9 cellular contexts compared by ENCODE assay signal in the genomic region with DNA sequence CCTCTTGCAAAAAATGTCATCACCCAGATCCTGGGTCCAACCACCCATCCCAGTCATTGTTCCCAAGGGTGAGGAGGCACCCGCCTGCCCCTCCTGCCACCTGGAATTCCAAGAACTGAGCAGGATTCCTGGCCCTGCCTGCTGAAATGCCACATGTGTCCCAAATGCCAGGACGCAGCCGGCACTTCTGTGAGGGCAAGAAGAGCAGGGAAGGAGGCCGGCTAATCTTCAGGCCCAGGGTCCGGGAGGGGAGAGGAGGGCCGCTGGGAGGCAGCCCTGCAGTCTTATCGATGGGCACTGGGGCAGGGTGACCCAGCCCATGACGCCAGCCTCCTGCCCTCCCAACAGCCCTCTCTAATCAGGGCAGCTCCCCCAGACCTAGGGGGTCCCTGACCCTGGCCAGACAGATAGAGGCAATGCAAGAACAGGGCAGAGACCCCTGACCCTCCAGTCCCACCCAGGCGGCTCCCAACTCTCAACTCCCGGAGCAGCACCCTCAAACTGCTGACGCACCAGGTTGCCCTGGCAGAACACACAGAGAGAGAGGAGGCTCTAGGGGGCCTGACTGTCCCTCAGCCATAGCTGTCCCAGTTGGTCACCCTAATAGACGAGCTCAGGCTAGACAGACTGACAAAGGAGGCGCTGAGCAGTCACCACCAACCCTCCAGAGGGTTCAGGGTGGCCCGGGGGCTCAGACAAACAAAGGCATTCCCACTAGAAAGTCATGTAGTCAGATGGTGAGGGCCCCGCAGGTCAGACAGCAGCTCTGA. TPM values are rescaled to one million over a fixed set of nuclear protein-coding genes. Genes with fewer than 3 reads are reported as not detected.
DNase-seq lines count a peak whose midpoint lies in the region; ATAC-seq and TF ChIP-seq lines count a peak whose summit lies in the region.
"Had no signal": no experiment of that assay in that cellular context is flagged by ENCODE, and none has a peak within 500 bp of the region (broad histone marks: within the 10 kb centered on the region; RNA-seq: fewer than 3 reads in every experiment).

No MANE protein-coding gene starts in this region.

- H3K36me3 ChIP-seq in HAP-1 (replicated peaks) (peaks cover under 1% of the 10 kb centered on the region; the same call in 1 of the 2 replicates), gastroesophageal sphincter (peaks cover 0 to 4% of the 10 kb centered on the region in 2 donors), smooth muscle cell (ENCODE audit: low read depth) (no peaks in the 10 kb centered on the region), aorta (ENCODE audit: control insufficient read depth in 1 of 2, insufficient read depth in 2 of 2, low read length in 1 of 2) (no peaks in the 10 kb centered on the region)

- peaks cover 37% of the 10 kb centered on the region for H4K20me1 ChIP-seq in smooth muscle cell (ENCODE audit: low read depth)

- H3K4me1 ChIP-seq in HAP-1 = 0 out of 2 replicates have a peak, but pooled peaks cover 3% of the 10 kb centered on the region
- peaks cover 0 to 52% (median 13%) of the 10 kb centered on the region in 3 donors for H3K4me1 ChIP-seq in gastroesophageal sphincter
- H3K4me1 ChIP-seq in smooth muscle cell (ENCODE audit: low read depth) = no peaks in the 10 kb centered on the region
- H3K4me1 ChIP-seq in aorta (ENCODE audit: control insufficient read depth in 1 of 2, insufficient read depth in 2 of 2, low read length in 2 of 2) = no peaks in the 10 kb centered on the region

- peaks cover 35% of the 10 kb centered on the region for H3K79me2 ChIP-seq in smooth muscle cell (ENCODE audit: low read depth)

- H3K4me3 ChIP-seq in HAP-1 = peak overlapping the region; percentile 61
- H3K4me3 ChIP-seq in WI38 (ENCODE audit: low read depth, low read length) = peak overlapping the region; percentile 87
- peak overlapping the region; percentile 89 to 97 for H3K4me3 ChIP-seq in gastroesophageal sphincter
- H3K4me3 ChIP-seq in smooth muscle cell = peak overlapping the region; percentile 76
- no peak overlapping the region for H3K4me3 ChIP-seq in aorta (ENCODE audit: low read length in 2 of 2)

- no peaks in the 10 kb centered on the region for H3K27me3 ChIP-seq in HAP-1 (ENCODE audit: low read depth)
- no peaks in the 10 kb centered on the region for H3K27me3 ChIP-seq in gastroesophageal sphincter
- H3K27me3 ChIP-seq in smooth muscle cell (ENCODE audit: low read depth) = no peaks in the 10 kb centered on the region
- H3K27me3 ChIP-seq in aorta (ENCODE audit: control insufficient read depth in 1 of 2, insufficient read depth in 2 of 2, low read length in 1 of 2) = no peaks in the 10 kb centered on the region

- peak overlapping the region; percentile 92 for H3K4me2 ChIP-seq in smooth muscle cell

- TF ChIP-seq POLR2A in gastroesophageal sphincter (IDR thresholded peaks at IDR 0.05) = no peak
- no peak for TF ChIP-seq POLR2A in GM18505 (IDR thresholded peaks at IDR 0.05; ENCODE audit: borderline replicate concordance, extremely low read depth, insufficient read depth, insufficient read length)

- H3K27ac ChIP-seq in gastroesophageal sphincter = peak overlapping the region in 1 of 4 donors; percentile 88
- no peak overlapping the region for H3K27ac ChIP-seq in smooth muscle cell (ENCODE audit: low read depth)
- H3K27ac ChIP-seq in aorta (ENCODE audit: low read depth in 1 of 2, low read length in 2 of 2) = no peak overlapping the region

- no peak overlapping the region for H2AFZ ChIP-seq in smooth muscle cell (ENCODE audit: low read depth)

- no peak for TF ChIP-seq CTCF in WI38 (IDR thresholded peaks at IDR 0.05; ENCODE audit: low read depth, low read length)
- no peak for TF ChIP-seq CTCF in gastroesophageal sphincter (IDR thresholded peaks at IDR 0.05)
- no peak for TF ChIP-seq CTCF in smooth muscle cell (IDR thresholded peaks at IDR 0.05; ENCODE audit: borderline replicate concordance, insufficient read depth, poor library complexity, severe bottlenecking)

- ATAC-seq in gastroesophageal sphincter (no peak), aorta (ENCODE audit: low FRiP score) (no peak), GM18505 (IDR thresholded peaks at IDR 0.05; ENCODE audit: unreplicated experiment) (no peak)

- no peaks in the 10 kb centered on the region for H3F3A ChIP-seq in smooth muscle cell (ENCODE audit: low read depth)

- no peak for TF ChIP-seq EP300 in gastroesophageal sphincter (IDR thresholded peaks at IDR 0.05)

- H3K9me3 ChIP-seq in HAP-1 (no peaks in the 10 kb centered on the region), gastroesophageal sphincter (no peaks in the 10 kb centered on the region), smooth muscle cell (replicated peaks; ENCODE audit: low read depth) (no peaks in the 10 kb centered on the region), aorta (ENCODE audit: control insufficient read depth, low read length) (no peaks in the 10 kb centered on the region)

- H3K9ac ChIP-seq in smooth muscle cell (ENCODE audit: low read depth) = peak overlapping the region; percentile 84

- intact Hi-C loops in aorta (cut with DNase I) = no loop called here

- in situ Hi-C loops in HAP-1 (cut with MboI; ENCODE audit: low sequenced_read_pairs) = no loop called here

- peak in 1 of 2 experiments; percentile 26 for DNase-seq in HAP-1 (ENCODE audit: low spot score in 2 of 2)
- no peak for DNase-seq in smooth muscle cell (lab: John Stamatoyannopoulos, UW; ENCODE audit: unreplicated experiment)
- DNase-seq in pons (ENCODE audit: low spot score) = no peak
- DNase-seq in aorta = no peak
- no peak for DNase-seq in NCI-H2171 treated with DMSO at 0.1 percent for 48 hours (lab: John Stamatoyannopoulos, UW)
- DNase-seq: NCI-H2227 treated with DMSO at 0.1 percent for 48 hours had no signal

- WGBS in gastroesophageal sphincter (ENCODE audit: low coverage in 1 of 2), 2 donors = 43% methylated on average over 1 of the region's 15 CpGs; no CpG with 5 or more reads in 1 of the 2 donors
- WGBS in smooth muscle cell (ENCODE audit: low lambda C conversion rate) = 85% methylated on average over 15 of the region's 15 CpGs
- 72 to 75% methylated on average over 14 to 15 of the region's 15 CpGs for WGBS in aorta, 2 donors

RNA-seq across cellular contexts. Expression of a gene that starts 1.5 kb away (rescaled TPM):
- 10 to 100 TPM; 22.1 to 94.1 (median 42.2) TPM for total RNA-seq in gastroesophageal sphincter
- 26.8 and 56.0 TPM in 2 replicates for total RNA-seq in smooth muscle cell
- 73.8 and 93.9 TPM in 2 replicates for polyA plus RNA-seq in smooth muscle cell
- 10 to 100 TPM; 40.7 to 47.7 TPM for total RNA-seq in aorta
- 10 to 100 TPM in 1 of 2 donors, 1 to 10 TPM in 1; 9.5 to 33.9 TPM for polyA plus RNA-seq in aorta

RNA-seq across cellular contexts. Expression of a gene that starts 16.9 kb away (rescaled TPM):
- total RNA-seq in gastroesophageal sphincter (not detected), smooth muscle cell (not detected in 2 replicates), aorta (1 to 10 TPM; 1.8 to 2.4 TPM)
- polyA plus RNA-seq in smooth muscle cell (0.62 and 1.8 TPM in 2 replicates), aorta (under 1 TPM in 1 of 2 donors, not detected in 1; 0.46 TPM)

RNA-seq across cellular contexts. Expression of a gene that starts 16.9 kb away (rescaled TPM):
- total RNA-seq in gastroesophageal sphincter (100 to 1,000 TPM; 106 to 203 (median 154) TPM), smooth muscle cell (86.3 and 109 TPM in 2 replicates), aorta (10 to 100 TPM; 66.3 to 67.8 TPM)
- polyA plus RNA-seq in smooth muscle cell (120 and 128 TPM in 2 replicates), aorta (100 to 1,000 TPM in 1 of 2 donors, 10 to 100 TPM in 1; 67.7 to 175 TPM)

RNA-seq across cellular contexts. Expression of a gene that starts 29.4 kb away (rescaled TPM):
- total RNA-seq in gastroesophageal sphincter (10 to 100 TPM in 1 of 4 donors, 1 to 10 TPM in 2, under 1 TPM in 1; 0.94 to 16.8 (median 2.1) TPM), smooth muscle cell (0.13 and 0.27 TPM in 2 replicates), aorta (1 to 10 TPM; 2.6 to 5.0 TPM)
- polyA plus RNA-seq in smooth muscle cell (0.86 and 0.96 TPM in 2 replicates), aorta (1 to 10 TPM in 1 of 2 donors, under 1 TPM in 1; 0.50 to 1.3 TPM)

RNA-seq across cellular contexts. Expression of a gene that starts 49.7 kb away (rescaled TPM):
- 10 to 100 TPM; 17.6 to 32.9 (median 23.0) TPM for total RNA-seq in gastroesophageal sphincter
- total RNA-seq in smooth muscle cell = 16.3 and 33.9 TPM in 2 replicates
- polyA plus RNA-seq in smooth muscle cell = 49.7 and 64.8 TPM in 2 replicates
- total RNA-seq in aorta = 10 to 100 TPM; 33.7 to 42.0 TPM
- polyA plus RNA-seq in aorta = 10 to 100 TPM in 1 of 2 donors, 1 to 10 TPM in 1; 8.0 to 25.2 TPM

Comparison
In these comparisons a context has a peak if more than half of its experiments do, and no peak if none do; other contexts are left out.
1. H3K4me3 ChIP-seq: peak in HAP-1 (single experiment), WI38 (single experiment), gastroesophageal sphincter (2 of 2) and smooth muscle cell (single experiment); none in aorta (0 of 2).